In the genomic region with DNA sequence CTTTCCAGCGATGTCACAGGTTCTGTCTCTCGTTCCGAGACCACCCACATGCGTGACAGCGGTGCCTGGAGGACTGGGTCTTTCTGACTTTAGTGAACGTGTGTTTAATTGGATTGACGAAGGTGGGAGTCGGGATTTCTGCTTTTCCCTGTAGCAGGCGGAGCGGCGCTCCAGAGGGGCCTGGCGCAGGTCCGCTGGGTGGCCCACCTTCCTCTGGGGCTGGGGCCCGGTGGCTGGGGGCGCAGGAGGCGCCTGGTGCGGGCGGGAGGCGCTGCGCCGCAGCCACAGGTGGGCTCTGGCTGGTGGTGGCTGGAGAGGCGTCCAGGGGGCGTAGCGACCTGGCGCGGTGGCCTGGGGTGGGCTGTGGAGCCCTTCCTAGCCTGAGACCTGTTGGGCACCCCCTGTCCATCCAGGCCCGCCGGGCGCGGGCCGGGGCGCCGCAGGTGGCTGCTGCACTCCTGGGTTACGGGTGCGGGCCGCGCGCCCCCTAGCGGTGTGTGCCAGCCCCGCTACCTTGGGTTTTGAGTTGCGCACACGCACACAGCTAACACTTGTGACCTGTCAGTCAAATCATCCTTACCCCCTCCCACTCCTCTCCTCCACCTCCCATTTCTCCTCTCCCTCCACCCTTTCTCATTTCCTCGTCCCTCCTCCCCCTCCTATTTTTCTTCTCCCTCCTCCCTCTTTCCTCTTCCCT, we compare ENCODE assay signal across 10 cellular contexts. TPM values are rescaled to one million over a fixed set of nuclear protein-coding genes. Genes with fewer than 3 reads are reported as not detected.
DNase-seq lines count a peak whose midpoint lies in the region; FAIRE-seq and TF ChIP-seq lines count a peak whose summit lies in the region.
"Had no signal": no experiment of that assay in that cellular context is flagged by ENCODE, and none has a peak within 500 bp of the region (broad histone marks: within the 10 kb centered on the region; RNA-seq: fewer than 3 reads in every experiment).

No MANE protein-coding gene starts in this region.

- H3K27ac ChIP-seq in endothelial cell of umbilical vein (ENCODE audit: insufficient read depth, low read depth, low read length) (peak overlapping the region; percentile 49), PC-9 (no peak overlapping the region)

- peak overlapping the region; percentile 83 for H3K9ac ChIP-seq in endothelial cell of umbilical vein (replicated peaks; ENCODE audit: extremely low read depth, insufficient read depth, low read length)

- no peaks in the 10 kb centered on the region for H3F3A ChIP-seq in PC-9 (ENCODE audit: insufficient read depth, low read depth)

- no peaks in the 10 kb centered on the region for H3K4me1 ChIP-seq in endothelial cell of umbilical vein (ENCODE audit: control insufficient read depth, extremely low read depth, insufficient read depth, low read length)
- peaks cover 41% of the 10 kb centered on the region for H3K4me1 ChIP-seq in HAP-1
- no peaks in the 10 kb centered on the region for H3K4me1 ChIP-seq in PC-9 (replicated peaks; ENCODE audit: insufficient read depth)

- H3K4me2 ChIP-seq in endothelial cell of umbilical vein (ENCODE audit: insufficient read depth, low read length) (peak overlapping the region; percentile 52), PC-9 (no peak overlapping the region)

- POLR2A ChIA-PET in endothelial cell of umbilical vein (lab: Charles Lee) = interaction anchor here (0.7 kb wide), 1 partner anchor 118 kb away, joined by 5 read pairs; no protein-coding TSS in a partner anchor
- POLR2A ChIA-PET in PC-9 (lab: Charles Lee; ENCODE audit: unreplicated experiment) = no interaction called here

- BruUV-seq in endothelial cell of umbilical vein (replicated peaks; lab: Mats Ljungman, UMichigan) = no TSS peak
- no TSS peak for BruUV-seq in PC-9 (replicated peaks; lab: Mats Ljungman, UMichigan)

- dilution Hi-C loops in endothelial cell of umbilical vein (cut with MboI; ENCODE audit: extremely low pct_ligation_motif_present, low sequenced_read_pairs) = no loop called here

- intact Hi-C loops in endothelial cell of umbilical vein (cut with micrococcal nuclease) = loop anchor here (1.0 kb wide), 2 partner anchors 165 to 443 kb away; no protein-coding TSS in a partner anchor
- intact Hi-C loops in PC-9 (cut with micrococcal nuclease; ENCODE audit: unreplicated experiment) = no loop called here

- TF ChIP-seq CTCF in AG10803 (conservative IDR thresholded peaks at IDR 0.05; ENCODE audit: low read length) = peak; percentile 56
- TF ChIP-seq CTCF in NB4 (IDR thresholded peaks at IDR 0.05; ENCODE audit: low read depth, low read length) = peak; percentile 64
- peak; percentile 74 to 75 for TF ChIP-seq CTCF in endothelial cell of umbilical vein (IDR thresholded peaks at IDR 0.05; ENCODE audit: extremely low read depth in 1 of 2, insufficient read depth in 1 of 2, low read depth in 1 of 2, low read length in 2 of 2)
- TF ChIP-seq CTCF in PC-9 (conservative IDR thresholded peaks at IDR 0.05) = no peak

- peaks cover 3 to 21% of the 10 kb centered on the region in 2 experiments for H3K36me3 ChIP-seq in endothelial cell of umbilical vein (ENCODE audit: control insufficient read depth in 2 of 2, extremely low read depth in 1 of 2, insufficient read depth in 2 of 2, low read length in 2 of 2)
- H3K36me3 ChIP-seq in HAP-1 (replicated peaks) = no peaks in the 10 kb centered on the region
- no peaks in the 10 kb centered on the region for H3K36me3 ChIP-seq in PC-9 (ENCODE audit: low read depth)

- DNase-seq in AG10803 (ENCODE audit: low read depth) = peak; percentile 76
- DNase-seq in NB4 (ENCODE audit: low read depth) = peak; percentile 70
- peak; percentile 72 for DNase-seq in endothelial cell of umbilical vein (ENCODE audit: low read depth, low spot score)
- DNase-seq in occipital lobe (lab: John Stamatoyannopoulos, UW) = peak; percentile 22
- no peak for DNase-seq in HAP-1 (ENCODE audit: low spot score in 2 of 2)
- DNase-seq in PC-9 = no peak
- DNase-seq in T-helper 2 cell = no peak
- DNase-seq in NCI-H2196 (lab: John Stamatoyannopoulos, UW; ENCODE audit: unreplicated experiment) = no peak
- DNase-seq: NCI-H1048, T-helper 17 cell had no signal

- CTCF ChIA-PET in endothelial cell of umbilical vein (lab: Charles Lee) = interaction anchor here (0.6 to 1.5 kb wide), 17 partner anchors 117 to 799 kb away, joined by 3 to 16 read pairs (median 5); no protein-coding TSS in a partner anchor
- CTCF ChIA-PET in PC-9 (lab: Charles Lee) = no interaction called here

- H3K9me1 ChIP-seq in endothelial cell of umbilical vein (replicated peaks; ENCODE audit: control insufficient read depth, extremely low read depth, insufficient read depth, low read length) = no peaks in the 10 kb centered on the region

- H3K4me3 ChIP-seq in AG10803 (ENCODE audit: low read length) (peak overlapping the region; percentile 82), NB4 (ENCODE audit: low read depth, low read length) (no peak overlapping the region), endothelial cell of umbilical vein (replicated peaks in 1 of 3; ENCODE audit: insufficient read depth in 1 of 3, low read depth in 1 of 3, low read length in 3 of 3) (peak overlapping the region; percentile 67 to 78 (median 72)), HAP-1 (no peak overlapping the region), PC-9 (no peak overlapping the region)

- TF ChIP-seq POLR2A in NB4 (IDR thresholded peaks at IDR 0.05; ENCODE audit: extremely low read depth, insufficient read length) (no peak), endothelial cell of umbilical vein (IDR thresholded peaks at IDR 0.05; ENCODE audit: low read depth, low read length) (no peak)

- in situ Hi-C loops in HAP-1 (cut with MboI; ENCODE audit: low sequenced_read_pairs) = no loop called here

- H2AFZ ChIP-seq in endothelial cell of umbilical vein (ENCODE audit: low read depth, low read length) (no peak overlapping the region), PC-9 (no peak overlapping the region)

- H3K27me3 ChIP-seq in endothelial cell of umbilical vein (ENCODE audit: control insufficient read depth in 2 of 2, insufficient read depth in 2 of 2, low read length in 2 of 2) = peaks cover 0 to 4% of the 10 kb centered on the region in 2 experiments
- no peaks in the 10 kb centered on the region for H3K27me3 ChIP-seq in HAP-1 (ENCODE audit: low read depth)
- peaks cover 32% of the 10 kb centered on the region for H3K27me3 ChIP-seq in PC-9 (ENCODE audit: insufficient read depth, low read depth)

- no peaks in the 10 kb centered on the region for H3K9me3 ChIP-seq in endothelial cell of umbilical vein (replicated peaks; ENCODE audit: control insufficient read depth, insufficient read depth, low read length)
- H3K9me3 ChIP-seq in HAP-1 = peaks cover 5% of the 10 kb centered on the region
- no peaks in the 10 kb centered on the region for H3K9me3 ChIP-seq in PC-9 (ENCODE audit: insufficient read depth, low read depth)

- H3K79me2 ChIP-seq in endothelial cell of umbilical vein (ENCODE audit: control insufficient read depth, insufficient read depth, low read length) (peaks cover 28% of the 10 kb centered on the region), PC-9 (ENCODE audit: low read depth) (no peaks in the 10 kb centered on the region)

- no peaks in the 10 kb centered on the region for H3K9me2 ChIP-seq in PC-9 (ENCODE audit: insufficient read depth)

- H4K20me1 ChIP-seq in endothelial cell of umbilical vein (replicated peaks; ENCODE audit: control insufficient read depth, extremely low read depth, insufficient read depth, low read length) = no peaks in the 10 kb centered on the region
- H4K20me1 ChIP-seq in PC-9 (ENCODE audit: insufficient read depth) = no peaks in the 10 kb centered on the region

- FAIRE-seq in endothelial cell of umbilical vein (lab: Jason Lieb, UNC) = no peak

TF ChIP-seq in endothelial cell of umbilical vein, 7 proteins besides CTCF, POLR2A, EP300 and RAD21:
- TF ChIP-seq JUN (IDR thresholded peaks at IDR 0.05; ENCODE audit: borderline replicate concordance, insufficient read depth, insufficient read length, low read depth) = no peak
- peak; percentile 40 for TF ChIP-seq POLR2AphosphoS5 (IDR thresholded peaks at IDR 0.05; ENCODE audit: insufficient read depth, low read depth, low read length)

RNA-seq across cellular contexts. Expression of a gene that starts 2.0 kb away (rescaled TPM):
- total RNA-seq in endothelial cell of umbilical vein (227 and 508 TPM in 2 replicates), occipital lobe (92.5 TPM), PC-9 (2021) (not detected in 2 replicates)
- 378 and 436 TPM in 2 replicates for polyA plus RNA-seq in endothelial cell of umbilical vein
- 28.6 and 84.8 TPM in 2 replicates for polyA plus RNA-seq in endothelial cell of umbilical vein (2011; cell fraction: cytosol; rRNA removed)
- polyA plus RNA-seq in endothelial cell of umbilical vein (2011; cell fraction: nucleus; rRNA removed) = 2,750 and 2,919 TPM in 2 replicates
- polyA plus RNA-seq in endothelial cell of umbilical vein (2012) = 270 and 402 TPM in 2 replicates
- polyA minus RNA-seq in endothelial cell of umbilical vein = 270 and 297 TPM in 2 replicates
- polyA minus RNA-seq in endothelial cell of umbilical vein (2011; cell fraction: cytosol; rRNA and poly(A)+ RNA removed) = not detected
- polyA minus RNA-seq in endothelial cell of umbilical vein (2011; cell fraction: nucleus; rRNA and poly(A)+ RNA removed) = 362 and 404 TPM in 2 replicates

Comparison
In these comparisons a context has a peak if more than half of its experiments do, and no peak if none do; other contexts are left out.
1. DNase-seq: peak in AG10803 (single experiment), NB4 (single experiment), endothelial cell of umbilical vein (single experiment) and occipital lobe (single experiment); none in HAP-1 (0 of 2), PC-9 (0 of 2), T-helper 2 cell (0 of 5) and NCI-H2196 (single experiment).
2. H3K4me3 ChIP-seq: peak in AG10803 (single experiment) and endothelial cell of umbilical vein (3 of 3); none in NB4 (single experiment), HAP-1 (single experiment) and PC-9 (single experiment).
3. RNA of a gene that starts 2.0 kb away (total RNA-seq): 227 to 508 TPM in endothelial cell of umbilical vein and 92.5 TPM in occipital lobe (single experiment); not detected in PC-9; every median in the first group is over 10 times any median in the second.